In genomic region chr9:91131433-91131839, GRCh38 we compare ENCODE assay signal across 2 cellular contexts.
TF ChIP-seq lines count a peak whose summit lies in the region.

No MANE protein-coding gene starts in this region.

TF ChIP-seq in HCT116, 20 proteins besides CTCF, POLR2A, EP300 and RAD21 (continued from another document):
- no peak for TF ChIP-seq ZBTB33 (IDR thresholded peaks at IDR 0.05; ENCODE audit: extremely low read depth, insufficient replicate concordance, low read length)
- TF ChIP-seq CEBPB (IDR thresholded peaks at IDR 0.05; ENCODE audit: low read depth) = peak; percentile 70; the same call in 1 of the 2 replicates
- peak; percentile 92 for TF ChIP-seq SP1 (IDR thresholded peaks at IDR 0.05; ENCODE audit: low read depth)
- TF ChIP-seq MAX (IDR thresholded peaks at IDR 0.05) = peak; percentile 86
- no peak for TF ChIP-seq YY1 (IDR thresholded peaks at IDR 0.05; ENCODE audit: extremely low read depth, insufficient replicate concordance, low read depth, low read length)
- peak; percentile 52; the same call in 1 of the 2 replicates for TF ChIP-seq SRF (IDR thresholded peaks at IDR 0.05; ENCODE audit: low read depth)
- peak; percentile 97 for TF ChIP-seq CBX3 (IDR thresholded peaks at IDR 0.05; ENCODE audit: low read depth)
- peak; percentile 54; the same call in 1 of the 2 replicates for TF ChIP-seq POLR2AphosphoS5 (IDR thresholded peaks at IDR 0.05; ENCODE audit: low read depth, low read length)

TF ChIP-seq in GM12878, 131 proteins besides CTCF, POLR2A, EP300 and RAD21 (continued from another document and continues in another):
- TF ChIP-seq ZBTB33 (IDR thresholded peaks at IDR 0.05) = no peak
- no peak for TF ChIP-seq EZH2 (IDR thresholded peaks at IDR 0.05; ENCODE audit: borderline replicate concordance, control insufficient read depth, low read depth, low read length)
- TF ChIP-seq GATAD2B (conservative IDR thresholded peaks at IDR 0.05; ENCODE audit: low read depth) = no peak
- TF ChIP-seq IRF5 (IDR thresholded peaks at IDR 0.05; ENCODE audit: borderline replicate concordance) = no peak
- TF ChIP-seq IKZF2 (IDR thresholded peaks at IDR 0.05) = 0 out of 4 replicates have a peak, but pooled peaks of 1 of the 2 experiments have one; percentile 37
- TF ChIP-seq HDAC2 (IDR thresholded peaks at IDR 0.05) = no peak
- TF ChIP-seq ZNF592 (IDR thresholded peaks at IDR 0.05) = no peak
- TF ChIP-seq TCF7 (IDR thresholded peaks at IDR 0.05; ENCODE audit: borderline replicate concordance) = no peak
- no peak for TF ChIP-seq YY1 (IDR thresholded peaks at IDR 0.05; ENCODE audit: low read depth, low read length)
- TF ChIP-seq CUX1 (IDR thresholded peaks at IDR 0.05; ENCODE audit: insufficient replicate concordance, low read depth, low read length) = no peak
- TF ChIP-seq BCLAF1 (IDR thresholded peaks at IDR 0.05) = no peak
- TF ChIP-seq MTA3 (IDR thresholded peaks at IDR 0.05; ENCODE audit: borderline replicate concordance, low read length) = no peak
- TF ChIP-seq BCL11A (IDR thresholded peaks at IDR 0.05; ENCODE audit: low read depth, low read length) = peak; percentile 95
- no peak for TF ChIP-seq IRF4 (IDR thresholded peaks at IDR 0.05; ENCODE audit: low read depth, low read length)
- no peak for TF ChIP-seq CHD4 (IDR thresholded peaks at IDR 0.05)
- TF ChIP-seq HDGF (IDR thresholded peaks at IDR 0.05) = no peak
- TF ChIP-seq ZZZ3 (IDR thresholded peaks at IDR 0.05; ENCODE audit: control insufficient read depth, insufficient read length, low read depth) = no peak
- no peak for TF ChIP-seq FOXK2 (IDR thresholded peaks at IDR 0.05)
- no peak for TF ChIP-seq NR2C2 (IDR thresholded peaks at IDR 0.05; ENCODE audit: borderline replicate concordance, control insufficient read depth, insufficient read length, low read depth)
- no peak for TF ChIP-seq LARP7 (IDR thresholded peaks at IDR 0.05)
- TF ChIP-seq CEBPB (IDR thresholded peaks at IDR 0.05; ENCODE audit: borderline replicate concordance in 1 of 2, low read depth in 2 of 2, low read length in 2 of 2) = no peak
- TF ChIP-seq NR2F1 (conservative IDR thresholded peaks at IDR 0.05) = no peak
- TF ChIP-seq STAT1 (conservative IDR thresholded peaks at IDR 0.05) = no peak
- TF ChIP-seq SUPT20H (IDR thresholded peaks at IDR 0.05; ENCODE audit: borderline replicate concordance, control insufficient read depth, low read depth, low read length) = no peak
- TF ChIP-seq FOS (IDR thresholded peaks at IDR 0.05; ENCODE audit: borderline replicate concordance, extremely low read depth, insufficient read length) = no peak
- TF ChIP-seq USF1 (IDR thresholded peaks at IDR 0.05; ENCODE audit: borderline replicate concordance, extremely low read length, insufficient read depth, low read depth, low read length) = no peak
- TF ChIP-seq POLR2AphosphoS5 (IDR thresholded peaks at IDR 0.05; ENCODE audit: low read length) = no peak
- TF ChIP-seq SUZ12 (IDR thresholded peaks at IDR 0.05; ENCODE audit: unreplicated experiment) = no peak
- TF ChIP-seq BMI1 (IDR thresholded peaks at IDR 0.05; ENCODE audit: borderline replicate concordance) = no peak
- no peak for TF ChIP-seq SPI1 (IDR thresholded peaks at IDR 0.05; ENCODE audit: borderline replicate concordance, insufficient read depth, low read depth, low read length)
- no peak for TF ChIP-seq RELA (IDR thresholded peaks at IDR 0.05; ENCODE audit: borderline replicate concordance, partially characterized antibody)
- no peak for TF ChIP-seq RCOR1 (conservative IDR thresholded peaks at IDR 0.05; ENCODE audit: low read depth, low read length)
- no peak for TF ChIP-seq STAT3 (IDR thresholded peaks at IDR 0.05; ENCODE audit: low read depth, low read length)
- no peak for TF ChIP-seq ZNF24 (IDR thresholded peaks at IDR 0.05)
- TF ChIP-seq RFX5 (IDR thresholded peaks at IDR 0.05; ENCODE audit: low read depth, low read length) = no peak
- no peak for TF ChIP-seq SREBF1 (IDR thresholded peaks at IDR 0.05; ENCODE audit: low read length)
- no peak for TF ChIP-seq TARDBP (IDR thresholded peaks at IDR 0.05; ENCODE audit: borderline replicate concordance)
- TF ChIP-seq MEF2B (IDR thresholded peaks at IDR 0.05; ENCODE audit: partially characterized antibody, poor library complexity, severe bottlenecking) = peak; percentile 13
- TF ChIP-seq NFYA (IDR thresholded peaks at IDR 0.05; ENCODE audit: borderline replicate concordance, low read depth, low read length) = no peak
- TF ChIP-seq FOXM1 (IDR thresholded peaks at IDR 0.05; ENCODE audit: low read depth, low read length) = peak; percentile 55; the same call in 1 of the 2 replicates
- TF ChIP-seq NFXL1 (IDR thresholded peaks at IDR 0.05; ENCODE audit: borderline replicate concordance) = no peak
- peak; percentile 43 for TF ChIP-seq SP1 (IDR thresholded peaks at IDR 0.05; ENCODE audit: low read depth, low read length)
- no peak for TF ChIP-seq ZNF274 (IDR thresholded peaks at IDR 0.05; ENCODE audit: insufficient read depth, insufficient read length)
- TF ChIP-seq TCF12 (IDR thresholded peaks at IDR 0.05; ENCODE audit: low read depth, low read length) = peak; percentile 79
